15 cellular contexts compared by ENCODE assay signal in the genomic region with DNA sequence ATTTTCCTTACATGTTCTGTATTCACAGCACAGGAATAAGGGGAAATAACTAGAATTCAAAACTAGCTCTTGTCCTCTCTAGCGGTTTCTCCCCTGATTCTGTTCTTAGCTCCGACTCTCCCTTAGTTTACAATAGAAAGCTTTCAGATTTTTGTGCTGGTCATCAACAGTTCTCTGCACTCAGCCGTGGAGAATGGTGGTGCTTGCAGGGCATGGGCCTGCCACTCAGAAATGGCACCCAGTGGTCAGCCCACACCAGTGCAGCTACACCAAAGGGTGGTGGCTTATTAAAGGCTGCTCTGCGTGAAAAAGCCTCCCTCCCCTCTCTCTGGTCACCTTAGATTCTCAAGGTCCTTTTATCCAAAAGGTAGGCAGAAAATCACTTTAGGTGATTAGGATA.
DNase-seq lines count a peak whose midpoint lies in the region; ATAC-seq and TF ChIP-seq lines count a peak whose summit lies in the region.
"Had no signal": no experiment of that assay in that cellular context is flagged by ENCODE, and none has a peak within 500 bp of the region (broad histone marks: within the 10 kb centered on the region; RNA-seq: fewer than 3 reads in every experiment).

No MANE protein-coding gene starts in this region.

- H3K4me3 ChIP-seq in AG10803 (ENCODE audit: low read length) (no peak overlapping the region), PC-3 (ENCODE audit: low read length) (no peak overlapping the region), gastroesophageal sphincter (no peak overlapping the region), A673 (ENCODE audit: low read depth, low read length, poor library complexity, severe bottlenecking) (no peak overlapping the region)
- H3K4me3 ChIP-seq: K562 had no signal

- H4K20me1 ChIP-seq in PC-3 (ENCODE audit: low read length), result no peaks in the 10 kb centered on the region

- no peaks in the 10 kb centered on the region for H3K79me2 ChIP-seq in PC-3 (ENCODE audit: low read length)

- H3F3A ChIP-seq in PC-3 (ENCODE audit: low read length, unreplicated experiment), result no peaks in the 10 kb centered on the region

- no TSS peak for BruUV-seq in PC-3 (replicated peaks; lab: Mats Ljungman, UMichigan)
- no TSS peak for BruUV-seq in A673 (replicated peaks; lab: Mats Ljungman, UMichigan)

- TF ChIP-seq EP300 in gastroesophageal sphincter (IDR thresholded peaks at IDR 0.05), result no peak

- H2AFZ ChIP-seq in PC-3 (ENCODE audit: low read length), result no peak overlapping the region

- intact Hi-C loops in PC-3 (cut with micrococcal nuclease), result no loop called here
- intact Hi-C loops in A673 (cut with micrococcal nuclease; ENCODE audit: unreplicated experiment), result no loop called here

- CTCF ChIA-PET in PC-3 (lab: Charles Lee), result no interaction called here
- CTCF ChIA-PET in A673 (lab: Charles Lee), result interaction anchor here (1.3 to 1.4 kb wide), 2 partner anchors 286 to 289 kb away, joined by 4 read pairs; no protein-coding TSS in a partner anchor

- no peak overlapping the region for H3K9ac ChIP-seq in PC-3 (ENCODE audit: low read length)

- WGBS in gastroesophageal sphincter (ENCODE audit: low coverage in 1 of 2), 2 donors, result 61 to 68% methylated on average over 3 to 4 of the region's 4 CpGs

- H3K27ac ChIP-seq in PC-3 (ENCODE audit: low read length), result no peak overlapping the region
- peak overlapping the region in 3 of 4 donors; percentile 33 to 53 (median 44) for H3K27ac ChIP-seq in gastroesophageal sphincter
- no peak overlapping the region for H3K27ac ChIP-seq in A673 (ENCODE audit: low read depth, low read length, poor library complexity, severe bottlenecking)
- H3K27ac ChIP-seq: VCaP had no signal

- TF ChIP-seq CTCF in AG10803 (conservative IDR thresholded peaks at IDR 0.05; ENCODE audit: low read length), result 0 out of 2 replicates have a peak, but pooled peaks have one; percentile 7
- TF ChIP-seq CTCF in PC-3 (conservative IDR thresholded peaks at IDR 0.05; ENCODE audit: low read depth, low read length), result no peak
- TF ChIP-seq CTCF in gastroesophageal sphincter (IDR thresholded peaks at IDR 0.05), result no peak
- no peak for TF ChIP-seq CTCF in A673 (conservative IDR thresholded peaks at IDR 0.05; ENCODE audit: low read depth, low read length)

- no peak for DNase-seq in AG10803 (ENCODE audit: low read depth)
- DNase-seq in PC-3, result no peak
- peak; percentile 43 for DNase-seq in renal cortical epithelial cell (ENCODE audit: low read depth)
- no peak for DNase-seq in COLO829 (ENCODE audit: low spot score)
- DNase-seq in A673 (ENCODE audit: low spot score), result no peak
- no peak for DNase-seq in NCI-H446 (lab: John Stamatoyannopoulos, UW)
- DNase-seq: activated gamma-delta T cell; DMS 273 treated with DMSO at 0.1 percent for 48 hours; islet precursor cell; NCI-H345; stimulated activated CD4-positive, alpha-beta T cell treated with anti-CD3 and anti-CD28 coated beads, Interleukin-4, amount 100 ng/mL, for 24 hours had no signal

- ATAC-seq in PC-3 (peak; percentile 24; the same call in 1 of the 2 replicates), gastroesophageal sphincter (no peak), GM18502 (IDR thresholded peaks at IDR 0.05; ENCODE audit: poor library complexity, unreplicated experiment) (no peak)
- ATAC-seq: K562 had no signal

- H3K36me3 ChIP-seq in PC-3 (ENCODE audit: low read depth, low read length) (no peaks in the 10 kb centered on the region), gastroesophageal sphincter (peaks cover 0 to 4% of the 10 kb centered on the region in 2 donors), A673 (ENCODE audit: insufficient read depth, low read length, poor library complexity, severe bottlenecking) (no peaks in the 10 kb centered on the region)

- POLR2A ChIA-PET in PC-3 (lab: Charles Lee; ENCODE audit: unreplicated experiment), result no interaction called here
- POLR2A ChIA-PET in A673 (lab: Charles Lee; ENCODE audit: low non-redundant PET), result no interaction called here

- H3K4me2 ChIP-seq in PC-3 (ENCODE audit: low read length), result no peak overlapping the region

- H3K4me1 ChIP-seq in PC-3 (ENCODE audit: insufficient read depth, low read length) (peaks cover 3% of the 10 kb centered on the region; the same call in 1 of the 2 replicates), gastroesophageal sphincter (peaks cover 8 to 55% (median 11%) of the 10 kb centered on the region in 3 donors), A673 (ENCODE audit: insufficient read depth, low read length, poor library complexity, severe bottlenecking) (no peaks in the 10 kb centered on the region)

- H3K27me3 ChIP-seq in PC-3 (ENCODE audit: low read length), result no peaks in the 10 kb centered on the region
- no peaks in the 10 kb centered on the region for H3K27me3 ChIP-seq in gastroesophageal sphincter
- no peaks in the 10 kb centered on the region for H3K27me3 ChIP-seq in A673 (replicated peaks; ENCODE audit: insufficient read depth, low read depth, low read length, poor library complexity)

- TF ChIP-seq POLR2A in gastroesophageal sphincter (IDR thresholded peaks at IDR 0.05), result no peak

- H3K9me3 ChIP-seq in PC-3 (ENCODE audit: low read length), result no peaks in the 10 kb centered on the region
- no peaks in the 10 kb centered on the region for H3K9me3 ChIP-seq in gastroesophageal sphincter
- H3K9me3 ChIP-seq in A673 (ENCODE audit: low read depth, low read length, poor library complexity, severe bottlenecking), result no peaks in the 10 kb centered on the region

- H3K9me2 ChIP-seq in PC-3 (replicated peaks; ENCODE audit: low read length), result no peaks in the 10 kb centered on the region

Comparison
In these comparisons a context has a peak if more than half of its experiments do, and no peak if none do; other contexts are left out.
1. H3K27ac ChIP-seq: peak in gastroesophageal sphincter (3 of 4); none in PC-3 (single experiment) and A673 (single experiment).